Comparison of ENCODE assay signal across 8 cellular contexts in the genomic region with DNA sequence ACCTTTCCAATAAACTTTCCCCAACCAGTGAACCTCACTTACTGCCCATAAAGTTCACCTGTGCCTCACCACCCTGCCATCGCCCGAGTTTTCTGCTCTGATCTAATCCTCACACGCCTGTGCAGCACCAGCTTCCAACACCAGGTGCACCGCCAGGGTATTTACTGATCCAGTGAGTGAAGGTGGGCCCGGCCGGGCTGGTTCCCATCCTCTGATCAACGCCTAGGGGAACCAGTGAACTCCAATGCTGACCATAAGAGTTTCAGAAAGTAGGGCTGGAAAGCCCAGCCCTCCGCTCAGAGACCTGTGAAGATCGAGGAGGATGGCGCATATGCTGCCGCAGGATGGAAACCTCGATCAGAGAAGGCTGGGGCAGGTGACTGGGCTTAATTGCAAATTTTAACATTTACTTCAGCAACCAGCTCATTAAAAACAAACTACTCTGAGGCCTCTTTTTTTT. TPM values are rescaled to one million over a fixed set of nuclear protein-coding genes. Genes with fewer than 3 reads are reported as not detected.
A peak's percentile ranks its signal among the peaks of the same experiment; 100 is the strongest.
DNase-seq lines count a peak whose midpoint lies in the region; ATAC-seq and TF ChIP-seq lines count a peak whose summit lies in the region.

No MANE protein-coding gene starts in this region.

- H3K4me1 ChIP-seq in A673 (ENCODE audit: insufficient read depth, low read length, poor library complexity, severe bottlenecking) (peaks cover 20% of the 10 kb centered on the region), trophoblast cell (ENCODE audit: control insufficient read depth in 1 of 2, insufficient read depth in 2 of 2, low read length in 2 of 2) (peaks cover 12 to 13% of the 10 kb centered on the region in 2 experiments)

- H3K9me3 ChIP-seq in A673 (ENCODE audit: low read depth, low read length, poor library complexity, severe bottlenecking) (no peaks in the 10 kb centered on the region), trophoblast cell (ENCODE audit: insufficient read depth, low read depth, low read length) (no peaks in the 10 kb centered on the region)

- intact Hi-C loops in A673 (cut with micrococcal nuclease; ENCODE audit: unreplicated experiment) = no loop called here

- H3K9me3 Mint-ChIP-seq in activated T-cell treated with anti-CD3 and anti-CD28 coated beads, Interleukin-2, amount 50 U/mL, for 72 hours = no peaks in the 10 kb centered on the region

- no peak overlapping the region for H2BK120ac ChIP-seq in trophoblast cell (ENCODE audit: insufficient read depth, low read length, poor library complexity)

- CTCF ChIA-PET in A673 (lab: Charles Lee) = no interaction called here

- H3K79me2 ChIP-seq in trophoblast cell (ENCODE audit: control insufficient read depth, insufficient read depth, low read length, poor library complexity) = no peaks in the 10 kb centered on the region

- H2BK5ac ChIP-seq in trophoblast cell (ENCODE audit: low read depth, low read length, poor library complexity) = peak overlapping the region; percentile 46

- H3K27ac Mint-ChIP-seq in activated T-cell treated with anti-CD3 and anti-CD28 coated beads, Interleukin-2, amount 50 U/mL, for 72 hours = peak overlapping the region; percentile 92

- peak overlapping the region; percentile 81 for H4K8ac ChIP-seq in trophoblast cell (ENCODE audit: low read depth, low read length)

- H3K36me3 ChIP-seq in A673 (ENCODE audit: insufficient read depth, low read length, poor library complexity, severe bottlenecking) = no peaks in the 10 kb centered on the region
- H3K36me3 ChIP-seq in trophoblast cell (ENCODE audit: control insufficient read depth in 1 of 2, insufficient read depth in 2 of 2, low read length in 2 of 2) = peaks cover 11 to 17% of the 10 kb centered on the region in 2 experiments

- peak overlapping the region; percentile 91 to 96 for H3K4me3 Mint-ChIP-seq in activated T-cell treated with anti-CD3 and anti-CD28 coated beads, Interleukin-2, amount 50 U/mL, for 72 hours

- peak overlapping the region; percentile 92 for H4K12ac ChIP-seq in trophoblast cell (ENCODE audit: low read depth, low read length)

- no peak overlapping the region for H2AK5ac ChIP-seq in trophoblast cell (ENCODE audit: low read length)

- DNase-seq in A673 (ENCODE audit: low spot score) (peak; percentile 47), NOMO-1 treated with DMSO at 0.1 percent for 48 hours (lab: John Stamatoyannopoulos, UW; ENCODE audit: unreplicated experiment) (peak; percentile 61), fibroblast of villous mesenchyme (ENCODE audit: low read depth) (no peak), trophoblast cell (peak; percentile 61 to 79)
- DNase-seq in activated T-cell treated with anti-CD3 and anti-CD28 coated beads, Interleukin-2, amount 50 U/mL, for 72 hours = peak; percentile 72 to 76

- TF ChIP-seq CTCF in A673 (conservative IDR thresholded peaks at IDR 0.05; ENCODE audit: low read depth, low read length) (no peak; the same call in 1 of the 2 replicates), fibroblast of villous mesenchyme (IDR thresholded peaks at IDR 0.05; ENCODE audit: insufficient read depth, low read depth, low read length) (peak; percentile 48)

- H3K4ac ChIP-seq in trophoblast cell (ENCODE audit: low read depth, low read length) = peak overlapping the region; percentile 33

- H3K9ac ChIP-seq in trophoblast cell (ENCODE audit: low read length) = peak overlapping the region; percentile 88

- no peaks in the 10 kb centered on the region for H3K27me3 ChIP-seq in A673 (replicated peaks; ENCODE audit: insufficient read depth, low read depth, low read length, poor library complexity)
- H3K27me3 ChIP-seq in trophoblast cell (ENCODE audit: insufficient read depth, low read length) = no peaks in the 10 kb centered on the region

- no peak overlapping the region for H3K23ac ChIP-seq in trophoblast cell (ENCODE audit: low read length)

- ATAC-seq in GM18867 (IDR thresholded peaks at IDR 0.05; ENCODE audit: unreplicated experiment) = peak; percentile 65
- ATAC-seq in HG03196 (IDR thresholded peaks at IDR 0.05; ENCODE audit: unreplicated experiment) = peak; percentile 40
- peak; percentile 64 to 66 for ATAC-seq in activated T-cell treated with anti-CD3 and anti-CD28 coated beads, Interleukin-2, amount 50 U/mL, for 72 hours (replicated peaks in 1 of 2)
- ATAC-seq in HG02938 (IDR thresholded peaks at IDR 0.05; ENCODE audit: unreplicated experiment) = no peak

- peak overlapping the region; percentile 71 for H3K14ac ChIP-seq in trophoblast cell (ENCODE audit: low read length)

- H3K18ac ChIP-seq in trophoblast cell (ENCODE audit: low read length) = no peak overlapping the region

- H3K4me2 ChIP-seq in trophoblast cell (ENCODE audit: low read length) = peak overlapping the region; percentile 100

- POLR2A ChIA-PET in A673 (lab: Charles Lee; ENCODE audit: low non-redundant PET) = interaction anchor here (0.6 kb wide), 2 partner anchors 11 to 24 kb away, joined by 3 to 6 read pairs; no protein-coding TSS in a partner anchor

- H3K27me3 Mint-ChIP-seq in activated T-cell treated with anti-CD3 and anti-CD28 coated beads, Interleukin-2, amount 50 U/mL, for 72 hours (ENCODE audit: low read depth) = no peaks in the 10 kb centered on the region

- H2AFZ ChIP-seq in trophoblast cell (ENCODE audit: insufficient read depth, low read length, poor library complexity) = peak overlapping the region; percentile 75

- BruUV-seq in A673 (replicated peaks; lab: Mats Ljungman, UMichigan) = TSS peak; percentile 79

- H4K91ac ChIP-seq in trophoblast cell (ENCODE audit: low read depth, low read length) = peak overlapping the region; percentile 79

- peaks cover 5 to 9% of the 10 kb centered on the region in 2 donors for H3K36me3 Mint-ChIP-seq in activated T-cell treated with anti-CD3 and anti-CD28 coated beads, Interleukin-2, amount 50 U/mL, for 72 hours (ENCODE audit: insufficient read depth in 2 of 2)

- WGBS in trophoblast cell (ENCODE audit: extremely low coverage, insufficient coverage, insufficient read length) = no CpG with 5 or more reads among the region's 12 CpGs

- H3K79me1 ChIP-seq in trophoblast cell (ENCODE audit: low read length) = peaks cover 9% of the 10 kb centered on the region

- H2BK12ac ChIP-seq in trophoblast cell (ENCODE audit: low read length) = no peak overlapping the region

- H3K27ac ChIP-seq in A673 (ENCODE audit: low read depth, low read length, poor library complexity, severe bottlenecking) (peak overlapping the region; percentile 79), trophoblast cell (ENCODE audit: low read depth, low read length) (peak overlapping the region; percentile 61)

- H3K4me3 ChIP-seq in A673 (ENCODE audit: low read depth, low read length, poor library complexity, severe bottlenecking) = peak overlapping the region; percentile 56
- peak overlapping the region; percentile 80 for H3K4me3 ChIP-seq in fibroblast of villous mesenchyme (ENCODE audit: low read depth, low read length)
- peak overlapping the region; percentile 79 for H3K4me3 ChIP-seq in trophoblast cell (ENCODE audit: low read depth, low read length)

- H3K4me1 Mint-ChIP-seq in activated T-cell treated with anti-CD3 and anti-CD28 coated beads, Interleukin-2, amount 50 U/mL, for 72 hours (ENCODE audit: low read depth) = peaks cover 52% of the 10 kb centered on the region

RNA-seq across cellular contexts. Expression of a gene that starts 0.7 kb away (rescaled TPM):
- total RNA-seq in A673 (2021) (180 and 181 TPM in 2 replicates), fibroblast of villous mesenchyme (68.2 and 70.9 TPM in 2 replicates)
- 100 to 1,000 TPM in 1 of 2 donors, 10 to 100 TPM in 1; 96.3 to 111 TPM for total RNA-seq in activated T-cell treated with anti-CD3 and anti-CD28 coated beads, Interleukin-2, amount 50 U/mL, for 72 hours
- 91.8 and 91.9 TPM in 2 replicates for polyA plus RNA-seq in trophoblast cell (2013)

RNA-seq across cellular contexts. Expression of a gene that starts 6.5 kb away (rescaled TPM):
- total RNA-seq in A673 (2021) (690 and 789 TPM in 2 replicates), fibroblast of villous mesenchyme (2,015 and 2,412 TPM in 2 replicates)
- 100 to 1,000 TPM; 391 to 492 TPM for total RNA-seq in activated T-cell treated with anti-CD3 and anti-CD28 coated beads, Interleukin-2, amount 50 U/mL, for 72 hours
- polyA plus RNA-seq in trophoblast cell (2013) = 2,027 and 2,059 TPM in 2 replicates

RNA-seq across cellular contexts. Expression of a gene that starts 23.6 kb away (rescaled TPM):
- 90.0 and 107 TPM in 2 replicates for total RNA-seq in A673 (2021)
- total RNA-seq in activated T-cell treated with anti-CD3 and anti-CD28 coated beads, Interleukin-2, amount 50 U/mL, for 72 hours = 10 to 100 TPM; 74.6 to 84.6 TPM
- 300 and 327 TPM in 2 replicates for total RNA-seq in fibroblast of villous mesenchyme
- 56.2 and 64.3 TPM in 2 replicates for polyA plus RNA-seq in trophoblast cell (2013)

RNA-seq across cellular contexts. Expression of a gene that starts 33.6 kb away (rescaled TPM):
- total RNA-seq in A673 (2021) = 11.8 and 14.4 TPM in 2 replicates
- total RNA-seq in activated T-cell treated with anti-CD3 and anti-CD28 coated beads, Interleukin-2, amount 50 U/mL, for 72 hours = 10 to 100 TPM in 1 of 2 donors, 1 to 10 TPM in 1; 7.4 to 11.8 TPM
- total RNA-seq in fibroblast of villous mesenchyme = 3.9 and 4.3 TPM in 2 replicates
- polyA plus RNA-seq in trophoblast cell (2013) = 2.0 TPM in 2 replicates

RNA-seq across cellular contexts. Expression of a gene that starts 35.3 kb away (rescaled TPM):
- total RNA-seq in A673 (2021) = 3,332 and 3,475 TPM in 2 replicates
- total RNA-seq in activated T-cell treated with anti-CD3 and anti-CD28 coated beads, Interleukin-2, amount 50 U/mL, for 72 hours = 1,000 to 10,000 TPM; 5,172 to 5,269 TPM
- total RNA-seq in fibroblast of villous mesenchyme = 1,700 and 3,242 TPM in 2 replicates
- polyA plus RNA-seq in trophoblast cell (2013) = 9,463 and 9,643 TPM in 2 replicates
